In genomic region chr2:217249490-217250451, GRCh38 we compare ENCODE assay signal across 12 cellular contexts.
DNase-seq lines count a peak whose midpoint lies in the region; ATAC-seq, FAIRE-seq and TF ChIP-seq lines count a peak whose summit lies in the region.
"Had no signal": no experiment of that assay in that cellular context is flagged by ENCODE, and none has a peak within 500 bp of the region (broad histone marks: within the 10 kb centered on the region; RNA-seq: fewer than 3 reads in every experiment).

No MANE protein-coding gene starts in this region.

- intact Hi-C loops in kidney (cut with DNase I) (no loop called here), gastrocnemius medialis (cut with DNase I; ENCODE audit: low total_unique reads) (loop anchor here (5.0 kb wide), 1 partner anchor 567 kb away; no protein-coding TSS in a partner anchor)

- in situ Hi-C loops in gastrocnemius medialis (cut with MboI; ENCODE audit: low sequenced_read_pairs in 4 of 4) = no loop called here

- H3K9ac ChIP-seq in kidney (ENCODE audit: low read length in 2 of 2) = no peak overlapping the region

- H3K27ac ChIP-seq in HEK293 (ENCODE audit: extremely low read depth, low read depth, low read length) = no peak overlapping the region; the same call in 1 of the 2 replicates
- peak overlapping the region in 1 of 2 donors; percentile 25 for H3K27ac ChIP-seq in kidney (ENCODE audit: low read depth in 2 of 2, low read length in 2 of 2)
- H3K27ac ChIP-seq in gastrocnemius medialis = peak overlapping the region; percentile 76 to 89 (median 82)
- H3K27ac ChIP-seq: neutrophil had no signal

- H3K9me3 ChIP-seq in HEK293 (ENCODE audit: control insufficient read depth, insufficient read depth, low read depth, low read length) (no peaks in the 10 kb centered on the region), kidney (ENCODE audit: control insufficient read depth in 1 of 2, low read length in 2 of 2) (no peaks in the 10 kb centered on the region), gastrocnemius medialis (no peaks in the 10 kb centered on the region)
- H3K9me3 ChIP-seq: neutrophil had no signal

- no peaks in the 10 kb centered on the region for H3K36me3 ChIP-seq in HEK293 (ENCODE audit: control insufficient read depth in 2 of 2, insufficient read depth in 1 of 2, low read length in 2 of 2)
- no peaks in the 10 kb centered on the region for H3K36me3 ChIP-seq in kidney (ENCODE audit: control insufficient read depth in 1 of 2, insufficient read depth in 2 of 2, low read length in 2 of 2)
- H3K36me3 ChIP-seq in gastrocnemius medialis = no peaks in the 10 kb centered on the region
- H3K36me3 ChIP-seq: neutrophil had no signal

- no peaks in the 10 kb centered on the region for H3K27me3 ChIP-seq in gastrocnemius medialis

- H3K4me1 ChIP-seq in HEK293 (ENCODE audit: control insufficient read depth, insufficient read depth, low read length) (peaks cover 17% of the 10 kb centered on the region), kidney (ENCODE audit: control insufficient read depth in 1 of 2, insufficient read depth in 1 of 2, low read depth in 1 of 2, low read length in 2 of 2) (peaks cover 15 to 19% of the 10 kb centered on the region in 2 donors), gastrocnemius medialis (peaks cover 33 to 35% of the 10 kb centered on the region in 2 donors)

- FAIRE-seq in kidney (lab: Jason Lieb, UNC) = no peak

- CTCF ChIA-PET in HEK293 (lab: Yijun Ruan, JAX) = interaction anchor here (0.6 kb wide), 1 partner anchor 556 kb away, joined by 3 read pairs; no protein-coding TSS in a partner anchor

- H3K4me3 ChIP-seq in HEK293 (ENCODE audit: low read depth, low read length) (no peak overlapping the region), kidney (ENCODE audit: low read length in 2 of 2) (no peak overlapping the region), gastrocnemius medialis (no peak overlapping the region)

- TF ChIP-seq CTCF in HEK293 (tag by site-specific recombination; IDR thresholded peaks at IDR 0.05) = no peak
- TF ChIP-seq CTCF in kidney (IDR thresholded peaks at IDR 0.05; ENCODE audit: borderline replicate concordance, extremely low read depth, insufficient read depth) = no peak
- no peak for TF ChIP-seq CTCF in gastrocnemius medialis (IDR thresholded peaks at IDR 0.05 in 4 of 5, conservative IDR thresholded peaks at IDR 0.05 in 1 of 5)

- ATAC-seq in gastrocnemius medialis (no peak), HG03175 (IDR thresholded peaks at IDR 0.05; ENCODE audit: unreplicated experiment) (no peak), HG02759 (IDR thresholded peaks at IDR 0.05; ENCODE audit: unreplicated experiment) (no peak)
- ATAC-seq: activated CD4-positive, alpha-beta T cell treated with anti-CD3 and anti-CD28 coated beads for 36 hours had no signal

- DNase-seq in NCI-H82 treated with DMSO at 0.1 percent for 48 hours (lab: John Stamatoyannopoulos, UW; ENCODE audit: unreplicated experiment) (peak; percentile 85), kidney (peak; percentile 78), gastrocnemius medialis (peak in 1 of 2 donors; percentile 24), H4 (ENCODE audit: low spot score) (no peak), NCI-H1105 (lab: John Stamatoyannopoulos, UW) (no peak)
- DNase-seq: activated CD4-positive, alpha-beta T cell treated with anti-CD3 and anti-CD28 coated beads for 36 hours; effector memory CD4-positive, alpha-beta T cell; EL had no signal

- POLR2A ChIA-PET in HEK293 (lab: Yijun Ruan, JAX) = no interaction called here

- no peak for TF ChIP-seq POLR2A in gastrocnemius medialis (IDR thresholded peaks at IDR 0.05)

TF ChIP-seq in HEK293, 187 proteins besides CTCF, POLR2A, EP300 and RAD21:
- TF ChIP-seq KLF17 (tag by site-specific recombination; IDR thresholded peaks at IDR 0.05) (no peak), ZBTB20 (tag by site-specific recombination; IDR thresholded peaks at IDR 0.05) (no peak), ZNF248 (tag by site-specific recombination; IDR thresholded peaks at IDR 0.05) (no peak), ZNF529 (tag by site-specific recombination; IDR thresholded peaks at IDR 0.05; ENCODE audit: insufficient replicate concordance) (no peak), ATF2 (tag by site-specific recombination; IDR thresholded peaks at IDR 0.05; ENCODE audit: low read depth) (peak; percentile 63; the same call in 1 of the 2 replicates), ZNF768 (tag by site-specific recombination; IDR thresholded peaks at IDR 0.05) (no peak), HOXD13 (CRISPR knock-in tag; IDR thresholded peaks at IDR 0.05; ENCODE audit: borderline replicate concordance) (no peak), ZNF366 (tag by site-specific recombination; conservative IDR thresholded peaks at IDR 0.05) (no peak), TSHZ1 (tag by site-specific recombination; IDR thresholded peaks at IDR 0.05; ENCODE audit: borderline replicate concordance) (no peak), ZNF184 (tag by site-specific recombination; IDR thresholded peaks at IDR 0.05) (no peak), ZNF211 (tag by site-specific recombination; IDR thresholded peaks at IDR 0.05; ENCODE audit: low read depth) (no peak), REPIN1 (tag by site-specific recombination; IDR thresholded peaks at IDR 0.05; ENCODE audit: low read depth) (no peak), ZNF488 (tag by site-specific recombination; IDR thresholded peaks at IDR 0.05) (0 out of 2 replicates have a peak, but pooled peaks have one; percentile 34), TRIM28 (IDR thresholded peaks at IDR 0.05; ENCODE audit: borderline replicate concordance, low read length) (peak; percentile 44; the same call in 1 of the 2 replicates), ELK4 (IDR thresholded peaks at IDR 0.05; ENCODE audit: borderline replicate concordance, low read depth, low read length) (no peak)

Comparison
In these comparisons a context has a peak if more than half of its experiments do, and no peak if none do; other contexts are left out.
1. DNase-seq: peak in NCI-H82 treated with DMSO at 0.1 percent for 48 hours (single experiment) and kidney (single experiment); none in H4 (single experiment) and NCI-H1105 (single experiment).